16 cellular contexts compared by ENCODE assay signal in genomic region chr13:41071775-41072174, GRCh38. TPM values are rescaled to one million over a fixed set of nuclear protein-coding genes. Genes with fewer than 3 reads are reported as not detected.
A peak's percentile ranks its signal among the peaks of the same experiment; 100 is the strongest.
DNase-seq lines count a peak whose midpoint lies in the region; ATAC-seq and TF ChIP-seq lines count a peak whose summit lies in the region.
"Had no signal": no experiment of that assay in that cellular context is flagged by ENCODE, and none has a peak within 500 bp of the region (broad histone marks: within the 10 kb centered on the region; RNA-seq: fewer than 3 reads in every experiment).

No MANE protein-coding gene starts in this region.

- H3K36me3 ChIP-seq in psoas muscle (ENCODE audit: insufficient read depth in 1 of 2, low read depth in 1 of 2): peaks cover 10 to 99% of the 10 kb centered on the region in 2 donors

- TF ChIP-seq CTCF in fibroblast of villous mesenchyme (IDR thresholded peaks at IDR 0.05; ENCODE audit: insufficient read depth, low read depth, low read length) (no peak), psoas muscle (IDR thresholded peaks at IDR 0.05) (no peak), nephron progenitor cell (IDR thresholded peaks at IDR 0.05) (no peak), chondrocyte (IDR thresholded peaks at IDR 0.05) (no peak)

- no peaks in the 10 kb centered on the region for H3K4me1 ChIP-seq in psoas muscle
- H3K4me1 ChIP-seq: HAP-1 had no signal

- H3K27ac ChIP-seq in psoas muscle: no peak overlapping the region
- H3K27ac ChIP-seq: 22Rv1 had no signal

- peak in 3 of 4 donors; percentile 41 to 69 (median 63) for ATAC-seq in psoas muscle
- no peak for ATAC-seq in stimulated activated naive CD8-positive, alpha-beta T cell treated with anti-CD3 and anti-CD28 coated beads, Interleukin-15, Interleukin-2, amounts not matched to agents 100 U/mL and 50 U/mL, for 24 hours
- ATAC-seq in GM21576 (IDR thresholded peaks at IDR 0.05; ENCODE audit: unreplicated experiment): no peak
- ATAC-seq: CD8-positive, alpha-beta T cell had no signal

- H3K9me3 ChIP-seq in psoas muscle: no peaks in the 10 kb centered on the region
- H3K9me3 ChIP-seq: HAP-1 had no signal

- H3K27me3 ChIP-seq in psoas muscle (ENCODE audit: insufficient read depth in 3 of 3, low read length in 2 of 3): no peaks in the 10 kb centered on the region

- H3K4me3 ChIP-seq in fibroblast of villous mesenchyme (ENCODE audit: low read depth, low read length) (no peak overlapping the region), psoas muscle (no peak overlapping the region)
- H3K4me3 ChIP-seq: HAP-1 had no signal

- no peak overlapping the region for H3K4me3 Mint-ChIP-seq in activated naive CD4-positive, alpha-beta T cell treated with anti-CD3 and anti-CD28 coated beads, Interleukin-2, amount 10 ng/mL, durations not matched to agents 7 days and 5 days
- no peak overlapping the region for H3K4me3 Mint-ChIP-seq in nephron progenitor cell
- H3K4me3 Mint-ChIP-seq in chondrocyte (ENCODE audit: unreplicated experiment): no peak overlapping the region
- H3K4me3 Mint-ChIP-seq: CD14-positive monocyte; CD8-positive, alpha-beta T cell had no signal

- intact Hi-C loops in psoas muscle (cut with DNase I): no loop called here

- peak overlapping the region; percentile 28 for H3K27ac Mint-ChIP-seq in activated naive CD4-positive, alpha-beta T cell treated with anti-CD3 and anti-CD28 coated beads, Interleukin-2, amount 10 ng/mL, durations not matched to agents 7 days and 5 days
- no peak overlapping the region for H3K27ac Mint-ChIP-seq in nephron progenitor cell
- H3K27ac Mint-ChIP-seq in chondrocyte (ENCODE audit: unreplicated experiment): no peak overlapping the region

- no peaks in the 10 kb centered on the region for H3K27me3 Mint-ChIP-seq in activated naive CD4-positive, alpha-beta T cell treated with anti-CD3 and anti-CD28 coated beads, Interleukin-2, amount 10 ng/mL, durations not matched to agents 7 days and 5 days
- H3K27me3 Mint-ChIP-seq in nephron progenitor cell (ENCODE audit: low read depth, poor library complexity) (no peaks in the 10 kb centered on the region), chondrocyte (ENCODE audit: low read depth) (no peaks in the 10 kb centered on the region)

- CTCF ChIA-PET in activated naive CD4-positive, alpha-beta T cell treated with anti-CD3 and anti-CD28 coated beads, Interleukin-2, amount 10 ng/mL, durations not matched to agents 7 days and 5 days (lab: Charles Lee): interaction anchor here (1.9 kb wide), 1 partner anchor 11 kb away, joined by 5 read pairs; the partner anchor contains the start of gene WBP4

- no peak for DNase-seq in activated naive CD4-positive, alpha-beta T cell treated with anti-CD3 and anti-CD28 coated beads, Interleukin-2, amount 10 ng/mL, durations not matched to agents 7 days and 5 days
- DNase-seq in activated naive CD4-positive, alpha-beta T cell treated with anti-CD3 and anti-CD28 coated beads, Interleukin-2, amount 50 U/mL, for 16 hours: no peak
- peak; percentile 44 for DNase-seq in fibroblast of villous mesenchyme (ENCODE audit: low read depth)
- DNase-seq in psoas muscle: peak in 1 of 2 donors; percentile 50
- DNase-seq in stimulated activated naive CD8-positive, alpha-beta T cell treated with anti-CD3 and anti-CD28 coated beads, Interleukin-15, Interleukin-2, amounts not matched to agents 100 U/mL and 50 U/mL, for 24 hours: no peak
- no peak for DNase-seq in nephron progenitor cell
- DNase-seq in chondrocyte (ENCODE audit: low spot score): no peak
- DNase-seq: CD8-positive, alpha-beta T cell; COR-L47; DMS153; DND-41; GF-D8 had no signal

- H3K9me3 Mint-ChIP-seq in activated naive CD4-positive, alpha-beta T cell treated with anti-CD3 and anti-CD28 coated beads, Interleukin-2, amount 10 ng/mL, durations not matched to agents 7 days and 5 days: no peaks in the 10 kb centered on the region
- H3K9me3 Mint-ChIP-seq in nephron progenitor cell: no peaks in the 10 kb centered on the region
- H3K9me3 Mint-ChIP-seq in chondrocyte (ENCODE audit: low read depth): no peaks in the 10 kb centered on the region
- H3K9me3 Mint-ChIP-seq: CD8-positive, alpha-beta T cell had no signal

- H3K4me1 Mint-ChIP-seq in activated naive CD4-positive, alpha-beta T cell treated with anti-CD3 and anti-CD28 coated beads, Interleukin-2, amount 10 ng/mL, durations not matched to agents 7 days and 5 days: no peaks in the 10 kb centered on the region
- H3K4me1 Mint-ChIP-seq in nephron progenitor cell (no peaks in the 10 kb centered on the region), chondrocyte (ENCODE audit: low read depth) (no peaks in the 10 kb centered on the region)
- H3K4me1 Mint-ChIP-seq: CD14-positive monocyte had no signal

- 52 to 68% (median 63%) methylated on average over 6 to 7 of the region's 7 CpGs for WGBS in psoas muscle, 3 donors

- H3K36me3 Mint-ChIP-seq in activated naive CD4-positive, alpha-beta T cell treated with anti-CD3 and anti-CD28 coated beads, Interleukin-2, amount 10 ng/mL, durations not matched to agents 7 days and 5 days: peaks cover 47% of the 10 kb centered on the region
- H3K36me3 Mint-ChIP-seq in nephron progenitor cell (ENCODE audit: low read depth) (peaks cover 73% of the 10 kb centered on the region), chondrocyte (ENCODE audit: low read depth) (peaks cover 29% of the 10 kb centered on the region)

RNA-seq across cellular contexts. Expression of gene WBP4, which starts 10.5 kb away (rescaled TPM):
- total RNA-seq in fibroblast of villous mesenchyme (5.2 and 6.9 TPM in 2 replicates), psoas muscle (10 to 100 TPM; 18.8 to 24.9 (median 21.6) TPM), chondrocyte (5.1 to 5.8 TPM (median 5.3 TPM) in 3 replicates)
- 10 to 100 TPM; 18.1 to 37.0 (median 22.2) TPM for polyA plus RNA-seq in psoas muscle

RNA-seq across cellular contexts. Expression of gene ELF1, which starts 52.7 kb away (rescaled TPM):
- total RNA-seq in fibroblast of villous mesenchyme (38.3 and 43.6 TPM in 2 replicates), psoas muscle (10 to 100 TPM; 20.5 to 25.9 (median 22.6) TPM), chondrocyte (45.7 to 46.7 TPM (median 45.8 TPM) in 3 replicates)
- 10 to 100 TPM in 2 of 3 donors, 1 to 10 TPM in 1; 7.3 to 28.6 (median 13.0) TPM for polyA plus RNA-seq in psoas muscle

Comparison
In these comparisons a context has a peak if more than half of its experiments do, and no peak if none do; other contexts are left out.
1. ATAC-seq: peak in psoas muscle (3 of 4); none in stimulated activated naive CD8-positive, alpha-beta T cell treated with anti-CD3 and anti-CD28 coated beads, Interleukin-15, Interleukin-2, amounts not matched to agents 100 U/mL and 50 U/mL, for 24 hours (single experiment) and GM21576 (single experiment).